26 cellular contexts compared by ENCODE assay signal in the genomic region with DNA sequence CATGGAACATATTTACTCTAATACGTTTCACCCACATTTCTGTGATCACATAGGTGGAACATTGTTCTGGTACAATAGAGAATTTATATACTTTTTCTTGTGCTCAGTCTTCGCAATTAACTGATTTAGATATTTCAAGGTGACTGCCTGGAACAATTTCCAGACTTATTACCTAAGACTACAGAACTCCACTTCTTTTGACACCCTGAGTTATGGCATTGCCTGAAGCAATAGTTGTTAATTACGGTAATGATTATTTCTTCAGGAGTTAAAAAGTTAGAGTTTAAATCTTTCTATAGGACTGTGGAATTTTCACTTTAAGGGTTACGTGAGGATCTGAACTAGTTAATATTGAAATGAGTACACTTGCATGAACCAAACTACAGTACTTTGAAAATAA.
A peak's percentile ranks its signal among the peaks of the same experiment; 100 is the strongest.
DNase-seq lines count a peak whose midpoint lies in the region; ATAC-seq, FAIRE-seq and TF ChIP-seq lines count a peak whose summit lies in the region.
"Had no signal": no experiment of that assay in that cellular context is flagged by ENCODE, and none has a peak within 500 bp of the region (broad histone marks: within the 10 kb centered on the region; RNA-seq: fewer than 3 reads in every experiment).

No MANE protein-coding gene starts in this region.

- no peaks in the 10 kb centered on the region for H3K79me2 ChIP-seq in HepG2 (ENCODE audit: insufficient read depth, low read length)
- H3K79me2 ChIP-seq in neural progenitor cell (ENCODE audit: low read depth), result peaks cover 87% of the 10 kb centered on the region

- no peak overlapping the region for H3K27ac Mint-ChIP-seq in neural progenitor cell
- H3K27ac Mint-ChIP-seq: CD14-positive monocyte; CD4-positive, alpha-beta T cell; CD8-positive, alpha-beta memory T cell; HFFc6 had no signal

- H3K27ac ChIP-seq in HepG2 (ENCODE audit: extremely low read length, insufficient read depth, low read length) (no peak overlapping the region), right lobe of liver (no peak overlapping the region), neural progenitor cell (peak overlapping the region; percentile 32), gastrocnemius medialis (peak overlapping the region; percentile 52 to 96 (median 68))
- H3K27ac ChIP-seq: 22Rv1; BLaER1 treated with 17β-estradiol and CSF1 and Interleukin-3, amounts not matched to agents 10 nM and 100 nM had no signal

- no peak overlapping the region for H3K4me3 ChIP-seq in HepG2 (replicated peaks in 1 of 3; ENCODE audit: insufficient read depth in 1 of 3, low read depth in 2 of 3, low read length in 3 of 3)
- no peak overlapping the region for H3K4me3 ChIP-seq in right lobe of liver
- H3K4me3 ChIP-seq in neural progenitor cell, result no peak overlapping the region
- no peak overlapping the region for H3K4me3 ChIP-seq in gastrocnemius medialis
- H3K4me3 ChIP-seq: BLaER1 treated with 17β-estradiol and CSF1 and Interleukin-3, amounts not matched to agents 10 nM and 100 nM; HAP-1 had no signal

- CTCF ChIA-PET in HepG2 (lab: Yijun Ruan, JAX; ENCODE audit: low intra/inter-chr PET ratio, low total read pairs), result no interaction called here

- ATAC-seq in HepG2 (no peak), right lobe of liver (no peak), gastrocnemius medialis (no peak), GM21515 (IDR thresholded peaks at IDR 0.05; ENCODE audit: unreplicated experiment) (no peak)

- no peak for FAIRE-seq in HepG2 (lab: Jason Lieb, UNC)
- FAIRE-seq: A204.1, GM12891, GM18507, H54 had no signal

- no peak for TF ChIP-seq RAD21 in HepG2 (CRISPR knock-in tag; IDR thresholded peaks at IDR 0.05)

- H3K36me3 ChIP-seq in HepG2 (replicated peaks in 1 of 2; ENCODE audit: control insufficient read depth in 1 of 2, insufficient read depth in 2 of 2, low read length in 2 of 2), result no peaks in the 10 kb centered on the region
- no peaks in the 10 kb centered on the region for H3K36me3 ChIP-seq in right lobe of liver
- no peaks in the 10 kb centered on the region for H3K36me3 ChIP-seq in neural progenitor cell
- H3K36me3 ChIP-seq in gastrocnemius medialis, result no peaks in the 10 kb centered on the region
- H3K36me3 ChIP-seq: BE2C; BLaER1 treated with 17β-estradiol and CSF1 and Interleukin-3, amounts not matched to agents 10 nM and 100 nM; HAP-1 had no signal

- 97% methylated on average over 4 of the region's 4 CpGs for WGBS in HepG2 (ENCODE audit: low lambda C conversion rate)
- WGBS in right lobe of liver (ENCODE audit: insufficient coverage, low coverage, low lambda C conversion rate, missing lambda C conversion rate), result 94% methylated on average over 4 of the region's 4 CpGs

- H4K20me1 ChIP-seq in HepG2 (ENCODE audit: insufficient read depth, low read length) (no peaks in the 10 kb centered on the region), neural progenitor cell (ENCODE audit: low read depth) (peaks cover 43% of the 10 kb centered on the region)
- H4K20me1 ChIP-seq: BLaER1 treated with 17β-estradiol and CSF1 and Interleukin-3, amounts not matched to agents 10 nM and 100 nM had no signal

- H3K27me3 ChIP-seq in HepG2 (ENCODE audit: control insufficient read depth in 1 of 2, insufficient read depth in 2 of 2, low read length in 2 of 2) (no peaks in the 10 kb centered on the region), right lobe of liver (no peaks in the 10 kb centered on the region), neural progenitor cell (no peaks in the 10 kb centered on the region), gastrocnemius medialis (no peaks in the 10 kb centered on the region)
- H3K27me3 ChIP-seq: BE2C; BLaER1 treated with 17β-estradiol and CSF1 and Interleukin-3, amounts not matched to agents 10 nM and 100 nM had no signal

- peaks cover 7% of the 10 kb centered on the region for H3F3A ChIP-seq in neural progenitor cell (ENCODE audit: low read depth)

- TF ChIP-seq CTCF in HepG2 (CRISPR knock-in tag; IDR thresholded peaks at IDR 0.05) (no peak), right lobe of liver (IDR thresholded peaks at IDR 0.05) (no peak), neural progenitor cell (IDR thresholded peaks at IDR 0.05) (no peak), gastrocnemius medialis (IDR thresholded peaks at IDR 0.05 in 4 of 5, conservative IDR thresholded peaks at IDR 0.05 in 1 of 5) (no peak)

- POLR2A ChIA-PET in HepG2 (lab: Yijun Ruan, JAX), result no interaction called here

- H3K9me3 Mint-ChIP-seq in neural progenitor cell, result no peaks in the 10 kb centered on the region
- H3K9me3 Mint-ChIP-seq: CD4-positive, alpha-beta T cell; CD8-positive, alpha-beta memory T cell had no signal

- peaks cover 18% of the 10 kb centered on the region for H3K4me1 Mint-ChIP-seq in neural progenitor cell

- H3K27me3 Mint-ChIP-seq in neural progenitor cell (ENCODE audit: insufficient read depth, low read depth), result no peaks in the 10 kb centered on the region
- H3K27me3 Mint-ChIP-seq: CD4-positive, alpha-beta T cell had no signal

- H3K4me2 ChIP-seq in HepG2 (ENCODE audit: low read depth, low read length) (no peak overlapping the region), neural progenitor cell (peak overlapping the region; percentile 54)
- H3K4me2 ChIP-seq: BLaER1 treated with 17β-estradiol and CSF1 and Interleukin-3, amounts not matched to agents 10 nM and 100 nM had no signal

- H3K4me3 Mint-ChIP-seq in neural progenitor cell, result no peak overlapping the region
- H3K4me3 Mint-ChIP-seq: CD14-positive monocyte; CD4-positive, alpha-beta T cell; HFFc6 had no signal

- intact Hi-C loops in HepG2 (cut with micrococcal nuclease; ENCODE audit: unreplicated experiment), result no loop called here
- intact Hi-C loops in right lobe of liver (cut with DNase I), result no loop called here
- intact Hi-C loops in gastrocnemius medialis (cut with DNase I; ENCODE audit: low total_unique reads), result loop anchor here (5.0 kb wide), 1 partner anchor 37 kb away; no protein-coding TSS in a partner anchor

- in situ Hi-C loops in HepG2 (cut with HindIII; ENCODE audit: extremely low pct_ligation_motif_present, low pct_unique_long_range_greater_than_20kb), result no loop called here
- in situ Hi-C loops in gastrocnemius medialis (cut with MboI; ENCODE audit: low sequenced_read_pairs in 4 of 4), result no loop called here

- peaks cover 3% of the 10 kb centered on the region for H3K36me3 Mint-ChIP-seq in neural progenitor cell

- no peak for DNase-seq in HepG2 (ENCODE audit: low spot score)
- DNase-seq in right lobe of liver, result no peak
- DNase-seq in neural progenitor cell (ENCODE audit: low spot score), result no peak
- DNase-seq in gastrocnemius medialis, result no peak
- DNase-seq in NCI-H2196 (lab: John Stamatoyannopoulos, UW; ENCODE audit: unreplicated experiment), result no peak
- DNase-seq: ACHN; AML-193; BE2C; Calu3; CD4-positive, alpha-beta T cell; CD8-positive, alpha-beta memory T cell; COR-L47; DMS53; DMS79 treated with DMSO at 0.1 percent for 48 hours; GF-D8; GOT3; HFFc6 had no signal

- no peaks in the 10 kb centered on the region for H3K9me3 ChIP-seq in HepG2 (ENCODE audit: low read length)
- no peaks in the 10 kb centered on the region for H3K9me3 ChIP-seq in right lobe of liver
- no peaks in the 10 kb centered on the region for H3K9me3 ChIP-seq in neural progenitor cell (ENCODE audit: low read depth)
- no peaks in the 10 kb centered on the region for H3K9me3 ChIP-seq in gastrocnemius medialis
- H3K9me3 ChIP-seq: BE2C, HAP-1 had no signal

- no TSS peak for BruUV-seq in HepG2 (replicated peaks; lab: Mats Ljungman, UMichigan)

- H3K4me1 ChIP-seq in HepG2 (ENCODE audit: insufficient read depth, low read length), result peaks cover 7% of the 10 kb centered on the region; the same call in 1 of the 2 replicates
- peaks cover 0 to 9% (median 0%) of the 10 kb centered on the region in 4 donors for H3K4me1 ChIP-seq in right lobe of liver
- peaks cover 23% of the 10 kb centered on the region for H3K4me1 ChIP-seq in neural progenitor cell
- H3K4me1 ChIP-seq in gastrocnemius medialis, result peaks cover 44 to 47% of the 10 kb centered on the region in 2 donors
- H3K4me1 ChIP-seq: BE2C, HAP-1 had no signal

- H3K9ac ChIP-seq in HepG2 (ENCODE audit: insufficient read depth, low read depth, low read length) (no peak overlapping the region), neural progenitor cell (no peak overlapping the region)
- H3K9ac ChIP-seq: BLaER1 treated with 17β-estradiol and CSF1 and Interleukin-3, amounts not matched to agents 10 nM and 100 nM had no signal

- H2AFZ ChIP-seq in HepG2 (ENCODE audit: low read length), result no peak overlapping the region
- H2AFZ ChIP-seq in neural progenitor cell (replicated peaks), result no peak overlapping the region

- TF ChIP-seq POLR2A in HepG2 (IDR thresholded peaks at IDR 0.05; ENCODE audit: insufficient read depth in 1 of 2, low read depth in 2 of 2, low read length in 2 of 2), result no peak
- TF ChIP-seq POLR2A in right lobe of liver (IDR thresholded peaks at IDR 0.05), result no peak
- no peak for TF ChIP-seq POLR2A in gastrocnemius medialis (IDR thresholded peaks at IDR 0.05)

- no peak for TF ChIP-seq EP300 in HepG2 (IDR thresholded peaks at IDR 0.05; ENCODE audit: low read depth in 2 of 2, low read length in 2 of 2)
- no peak for TF ChIP-seq EP300 in HepG2 (CRISPR knock-in tag; IDR thresholded peaks at IDR 0.05; ENCODE audit: borderline replicate concordance)

TF ChIP-seq in HepG2, 621 proteins besides CTCF, POLR2A, EP300 and RAD21:
- TF ChIP-seq PHF20 (CRISPR knock-in tag; IDR thresholded peaks at IDR 0.05) (no peak), GZF1 (CRISPR knock-in tag; IDR thresholded peaks at IDR 0.05) (peak; percentile 59; the same call in 1 of the 2 replicates)

Comparison
In these comparisons a context has a peak if more than half of its experiments do, and no peak if none do; other contexts are left out.
1. H3K27ac ChIP-seq: peak in neural progenitor cell (single experiment) and gastrocnemius medialis (4 of 4); none in HepG2 (single experiment) and right lobe of liver (0 of 3).